In genomic region chr16:11285842-11286241, GRCh38 we compare ENCODE assay signal across 25 cellular contexts. TPM values are rescaled to one million over a fixed set of nuclear protein-coding genes. Genes with fewer than 3 reads are reported as not detected.
DNase-seq lines count a peak whose midpoint lies in the region; ATAC-seq, FAIRE-seq and TF ChIP-seq lines count a peak whose summit lies in the region.
"Had no signal": no experiment of that assay in that cellular context is flagged by ENCODE, and none has a peak within 500 bp of the region (broad histone marks: within the 10 kb centered on the region; RNA-seq: fewer than 3 reads in every experiment).

No MANE protein-coding gene starts in this region.

- H3K4me3 ChIP-seq in GM12878 (no peak overlapping the region), BE2C (ENCODE audit: low read depth, low read length) (no peak overlapping the region)
- H3K4me3 ChIP-seq: PC-9 had no signal

- TF ChIP-seq EP300 in Ishikawa (IDR thresholded peaks at IDR 0.05; ENCODE audit: borderline replicate concordance) (no peak), GM12878 (IDR thresholded peaks at IDR 0.05; ENCODE audit: borderline replicate concordance in 1 of 2, control insufficient read depth in 1 of 2, low read depth in 2 of 2, low read length in 2 of 2) (no peak)

- H3K4me2 ChIP-seq in GM12878 (ENCODE audit: control insufficient read depth, insufficient read depth), result no peak overlapping the region
- H3K4me2 ChIP-seq: PC-9 had no signal

- H2AFZ ChIP-seq in GM12878 (ENCODE audit: control insufficient read depth, low read depth, low read length), result no peak overlapping the region
- H2AFZ ChIP-seq: PC-9 had no signal

- H3K27me3 Mint-ChIP-seq in activated T-cell treated with anti-CD3 and anti-CD28 coated beads, Interleukin-2, amount 50 U/mL, for 72 hours (ENCODE audit: low read depth), result peaks cover 19% of the 10 kb centered on the region
- H3K27me3 Mint-ChIP-seq in stimulated activated naive CD8-positive, alpha-beta T cell treated with anti-CD3 and anti-CD28 coated beads, Interleukin-15, amount 100 ng/mL, for 72 hours, result no peaks in the 10 kb centered on the region

- in situ Hi-C loops in GM12878 (cut with MboI), result no loop called here

- H3K36me3 Mint-ChIP-seq in activated T-cell treated with anti-CD3 and anti-CD28 coated beads, Interleukin-2, amount 50 U/mL, for 72 hours (ENCODE audit: insufficient read depth in 2 of 2), result no peaks in the 10 kb centered on the region
- H3K36me3 Mint-ChIP-seq: CD4-positive, CD25-positive, alpha-beta regulatory T cell had no signal

- 92% methylated on average over 2 of the region's 2 CpGs for WGBS in GM12878 (ENCODE audit: insufficient coverage, insufficient replicate concordance, low lambda C conversion rate, missing lambda C conversion rate)

- SMC1A ChIA-PET in GM12878 (lab: Charles Lee; ENCODE audit: uncharacterized antibody, unreplicated experiment), result interaction anchor here (0.7 to 4.3 kb wide), 9 partner anchors 11 to 69 kb away, joined by 3 to 40 read pairs (median 3); partner anchors contain the start of genes PRM3 and SOCS1

- CTCF ChIA-PET in GM12878 (lab: Yijun Ruan, JAX), result interaction anchor here (0.6 to 1.6 kb wide), 6 partner anchors 11 to 303 kb away, joined by 3 to 5 read pairs (median 3); partner anchors contain the start of gene TNP2

- POLR2A ChIA-PET in GM12878 (lab: Charles Lee), result interaction anchor here (0.7 to 1.2 kb wide), 3 partner anchors 9 to 157 kb away, joined by 3 to 5 read pairs (median 3); no protein-coding TSS in a partner anchor

- no peaks in the 10 kb centered on the region for H3K9me3 Mint-ChIP-seq in activated T-cell treated with anti-CD3 and anti-CD28 coated beads, Interleukin-2, amount 50 U/mL, for 72 hours
- H3K9me3 Mint-ChIP-seq in stimulated activated naive CD8-positive, alpha-beta T cell treated with anti-CD3 and anti-CD28 coated beads, Interleukin-15, amount 100 ng/mL, for 72 hours, result no peaks in the 10 kb centered on the region
- H3K9me3 Mint-ChIP-seq: HFFc6 had no signal

- H3K79me2 ChIP-seq in GM12878 (ENCODE audit: control insufficient read depth, insufficient read depth, low read length), result no peaks in the 10 kb centered on the region

- no peak overlapping the region for H3K27ac ChIP-seq in GM12878 (ENCODE audit: control insufficient read depth, insufficient read depth)
- H3K27ac ChIP-seq: PC-9, RWPE1 had no signal

- H3K9me3 ChIP-seq in GM12878 (replicated peaks; ENCODE audit: control insufficient read depth, insufficient read depth, low read length) (no peaks in the 10 kb centered on the region), BE2C (no peaks in the 10 kb centered on the region)

- no TSS peak for BruUV-seq in GM12878 (replicated peaks; lab: Mats Ljungman, UMichigan)

- FAIRE-seq in GM12878 (lab: Jason Lieb, UNC), result no peak
- FAIRE-seq: G401.6, H54 had no signal

- TF ChIP-seq RAD21 in Ishikawa (IDR thresholded peaks at IDR 0.05; ENCODE audit: low read depth) (no peak), GM12878 (IDR thresholded peaks at IDR 0.05; ENCODE audit: insufficient read depth, low read depth, low read length) (no peak)

- H3K4me1 ChIP-seq in GM12878 (ENCODE audit: control insufficient read depth, insufficient read depth, low read length), result peaks cover 10% of the 10 kb centered on the region
- H3K4me1 ChIP-seq in BE2C, result no peaks in the 10 kb centered on the region

- peak; percentile 59 to 68 for ATAC-seq in activated T-cell treated with anti-CD3 and anti-CD28 coated beads, Interleukin-2, amount 50 U/mL, for 72 hours (replicated peaks in 1 of 2)
- peak; percentile 46 for ATAC-seq in GM12878
- ATAC-seq in stimulated activated naive CD8-positive, alpha-beta T cell treated with anti-CD3 and anti-CD28 coated beads, Interleukin-15, amount 100 ng/mL, for 72 hours, result peak; percentile 72

- peak overlapping the region; percentile 26 for H3K27ac Mint-ChIP-seq in activated T-cell treated with anti-CD3 and anti-CD28 coated beads, Interleukin-2, amount 50 U/mL, for 72 hours
- peak overlapping the region in 1 of 2 donors; percentile 84 for H3K27ac Mint-ChIP-seq in stimulated activated naive CD8-positive, alpha-beta T cell treated with anti-CD3 and anti-CD28 coated beads, Interleukin-15, amount 100 ng/mL, for 72 hours
- H3K27ac Mint-ChIP-seq: CD4-positive, CD25-positive, alpha-beta regulatory T cell; HFFc6 had no signal

- DNase-seq in activated T-cell treated with anti-CD3 and anti-CD28 coated beads, Interleukin-2, amount 50 U/mL, for 72 hours, result no peak
- no peak for DNase-seq in activated T-cell treated with anti-CD3 and anti-CD28 coated beads for 4 hours
- DNase-seq in GM12878 (ENCODE audit: low read depth, low spot score), result no peak
- DNase-seq in stimulated activated naive CD8-positive, alpha-beta T cell treated with anti-CD3 and anti-CD28 coated beads, Interleukin-15, amount 100 ng/mL, for 72 hours, result no peak
- no peak for DNase-seq in NCI-H2029 (lab: John Stamatoyannopoulos, UW)
- no peak for DNase-seq in BE2C
- DNase-seq: ACHN; AML-193; CD4-positive, CD25-positive, alpha-beta regulatory T cell; COR-L47; DMS 273 treated with DMSO at 0.1 percent for 48 hours; DND-41; HFFc6; NCI-H1417 treated with DMSO at 0.1 percent for 48 hours; NCI-H1930; NCI-H345; NCI-H524 treated with DMSO at 0.1 percent for 48 hours; PC-9; SIG-M5 had no signal

- TF ChIP-seq CTCF in GM12878 (IDR thresholded peaks at IDR 0.05 in 2 of 3, conservative IDR thresholded peaks at IDR 0.05 in 1 of 3; ENCODE audit: control insufficient read depth in 2 of 3, extremely low read depth in 1 of 3, insufficient read depth in 1 of 3, low read depth in 3 of 3, low read length in 3 of 3) (no peak), BE2C (IDR thresholded peaks at IDR 0.05; ENCODE audit: low read depth, low read length) (no peak)

- no peaks in the 10 kb centered on the region for H4K20me1 ChIP-seq in GM12878 (ENCODE audit: control insufficient read depth, insufficient read depth)

- TF ChIP-seq POLR2A in GM12878 (IDR thresholded peaks at IDR 0.05; ENCODE audit: low read depth, low read length), result no peak

- H3K9ac ChIP-seq in GM12878 (ENCODE audit: control insufficient read depth, insufficient read depth, low read length), result no peak overlapping the region

- H3K4me3 Mint-ChIP-seq in activated T-cell treated with anti-CD3 and anti-CD28 coated beads, Interleukin-2, amount 50 U/mL, for 72 hours, result peak overlapping the region; percentile 48 to 51
- peak overlapping the region; percentile 3 to 27 for H3K4me3 Mint-ChIP-seq in stimulated activated naive CD8-positive, alpha-beta T cell treated with anti-CD3 and anti-CD28 coated beads, Interleukin-15, amount 100 ng/mL, for 72 hours
- H3K4me3 Mint-ChIP-seq: CD4-positive, CD25-positive, alpha-beta regulatory T cell; HFFc6 had no signal

- peaks cover 40% of the 10 kb centered on the region for H3K4me1 Mint-ChIP-seq in activated T-cell treated with anti-CD3 and anti-CD28 coated beads, Interleukin-2, amount 50 U/mL, for 72 hours (ENCODE audit: low read depth)
- peaks cover 30% of the 10 kb centered on the region for H3K4me1 Mint-ChIP-seq in stimulated activated naive CD8-positive, alpha-beta T cell treated with anti-CD3 and anti-CD28 coated beads, Interleukin-15, amount 100 ng/mL, for 72 hours

- RAD21 ChIA-PET in GM12878 (lab: Charles Lee; ENCODE audit: unreplicated experiment), result interaction anchor here (0.9 to 4.0 kb wide), 7 partner anchors 12 to 94 kb away, joined by 3 to 26 read pairs (median 4); partner anchors contain the start of gene SOCS1

- H3K27me3 ChIP-seq in GM12878 (replicated peaks in 1 of 2; ENCODE audit: control insufficient read depth in 2 of 2, insufficient read depth in 2 of 2, low read length in 1 of 2) (no peaks in the 10 kb centered on the region), BE2C (no peaks in the 10 kb centered on the region)

- intact Hi-C loops in GM12878 (cut with micrococcal nuclease; ENCODE audit: unreplicated experiment), result no loop called here

- no peaks in the 10 kb centered on the region for H3K36me3 ChIP-seq in GM12878 (ENCODE audit: control insufficient read depth in 2 of 2, insufficient read depth in 2 of 2, low read length in 1 of 2)
- H3K36me3 ChIP-seq in BE2C, result no peaks in the 10 kb centered on the region

RNA-seq across cellular contexts. Expression of gene PRM1, which starts 4.7 kb away (rescaled TPM):
- total RNA-seq in activated T-cell treated with anti-CD3 and anti-CD28 coated beads, Interleukin-2, amount 50 U/mL, for 72 hours, result not detected
- total RNA-seq in GM12878 (2013; cell fraction: nucleolus; rRNA removed), result not detected in 2 replicates
- not detected in 2 replicates for total RNA-seq in GM12878 (2014; rRNA removed)
- not detected in 2 replicates for total RNA-seq in GM12878 (2014; rRNA removed; fragmentation: Illumina TruSeq; extraction: Trizol)
- total RNA-seq in GM12878 (2021), result 0.56 TPM in 1 of 2 replicates, not detected in the other
- polyA plus RNA-seq in GM12878 (2011; ENCODE audit: low read depth), result not detected
- polyA plus RNA-seq in GM12878 (2011; rRNA removed), result not detected in 2 replicates
- polyA plus RNA-seq in GM12878 (2011; cell fraction: cytosol; rRNA removed), result not detected in 2 replicates
- polyA plus RNA-seq in GM12878 (2011; cell fraction: nucleus; rRNA removed), result not detected in 2 replicates
- polyA plus RNA-seq in GM12878 (2012), result not detected in 2 replicates
- not detected in 2 replicates for polyA plus RNA-seq in GM12878 (2014; fragmentation: Illumina TruSeq; extraction: Trizol)
- under 1 TPM in 1 of 2 experiments, not detected in 1; 0.20 TPM for polyA plus RNA-seq in GM12878 (2014; fragmentation: Nextera tagmentation; extraction: Ambion mirVana)
- not detected in 2 replicates for polyA plus RNA-seq in GM12878 (2014; rRNA removed)
- polyA plus RNA-seq in GM12878 (2016; fragmentation: Nextera tagmentation; extraction: Ambion mirVana), result not detected
- not detected in 2 replicates for polyA minus RNA-seq in GM12878 (2011; rRNA and poly(A)+ RNA removed)
- polyA minus RNA-seq in GM12878 (2011; cell fraction: cytosol; rRNA and poly(A)+ RNA removed), result not detected in 2 replicates
- polyA minus RNA-seq in GM12878 (2011; cell fraction: nucleus; rRNA and poly(A)+ RNA removed), result not detected in 2 replicates
- not detected for polyA plus RNA-seq in BE2C (2012; ENCODE audit: insufficient read depth, insufficient read length, low read depth)
- total RNA-seq: CD4-positive, CD25-positive, alpha-beta regulatory T cell; HFFc6; HT-29; M059J; PC-9 had no signal
- polyA plus RNA-seq: CD4-positive, CD25-positive, alpha-beta regulatory T cell had no signal

RNA-seq across cellular contexts. Expression of gene PRM2, which starts 9.6 kb away (rescaled TPM):
- total RNA-seq in activated T-cell treated with anti-CD3 and anti-CD28 coated beads, Interleukin-2, amount 50 U/mL, for 72 hours, result not detected
- total RNA-seq in GM12878 (2013; cell fraction: nucleolus; rRNA removed), result not detected in 2 replicates
- total RNA-seq in GM12878 (2014; rRNA removed) (not detected in 2 replicates), GM12878 (2014; rRNA removed; fragmentation: Illumina TruSeq; extraction: Trizol) (not detected in 2 replicates), GM12878 (2021) (not detected in 2 replicates)
- not detected for polyA plus RNA-seq in GM12878 (2011; ENCODE audit: low read depth)
- polyA plus RNA-seq in GM12878 (2011; rRNA removed) (not detected in 2 replicates), GM12878 (2014; fragmentation: Illumina TruSeq; extraction: Trizol) (not detected in 2 replicates), GM12878 (2014; fragmentation: Nextera tagmentation; extraction: Ambion mirVana) (not detected), GM12878 (2014; rRNA removed) (0.27 TPM in 1 of 2 replicates, not detected in the other), GM12878 (2016; fragmentation: Nextera tagmentation; extraction: Ambion mirVana) (not detected)
- not detected in 2 replicates for polyA plus RNA-seq in GM12878 (2011; cell fraction: cytosol; rRNA removed)
- not detected in 2 replicates for polyA plus RNA-seq in GM12878 (2011; cell fraction: nucleus; rRNA removed)
- polyA plus RNA-seq in GM12878 (2012), result not detected in 2 replicates
- polyA minus RNA-seq in GM12878 (2011; rRNA and poly(A)+ RNA removed), result not detected in 2 replicates
- not detected in 2 replicates for polyA minus RNA-seq in GM12878 (2011; cell fraction: cytosol; rRNA and poly(A)+ RNA removed)
- polyA minus RNA-seq in GM12878 (2011; cell fraction: nucleus; rRNA and poly(A)+ RNA removed), result not detected in 2 replicates
- polyA plus RNA-seq in BE2C (2012; ENCODE audit: insufficient read depth, insufficient read length, low read depth), result not detected
- total RNA-seq: CD4-positive, CD25-positive, alpha-beta regulatory T cell; HFFc6; HT-29; M059J; PC-9 had no signal
- polyA plus RNA-seq: CD4-positive, CD25-positive, alpha-beta regulatory T cell had no signal

RNA-seq across cellular contexts. Expression of gene PRM3, which starts 12.4 kb away (rescaled TPM):
- not detected for total RNA-seq in activated T-cell treated with anti-CD3 and anti-CD28 coated beads, Interleukin-2, amount 50 U/mL, for 72 hours
- not detected in 2 replicates for total RNA-seq in GM12878 (2013; cell fraction: nucleolus; rRNA removed)
- total RNA-seq in GM12878 (2014; rRNA removed), result not detected in 2 replicates
- total RNA-seq in GM12878 (2014; rRNA removed; fragmentation: Illumina TruSeq; extraction: Trizol), result not detected in 2 replicates
- total RNA-seq in GM12878 (2021), result not detected in 2 replicates
- polyA plus RNA-seq in GM12878 (2011; ENCODE audit: low read depth), result not detected
- not detected in 2 replicates for polyA plus RNA-seq in GM12878 (2011; rRNA removed)
- not detected in 2 replicates for polyA plus RNA-seq in GM12878 (2011; cell fraction: cytosol; rRNA removed)
- polyA plus RNA-seq in GM12878 (2011; cell fraction: nucleus; rRNA removed), result not detected in 2 replicates
- polyA plus RNA-seq in GM12878 (2012), result not detected in 2 replicates
- polyA plus RNA-seq in GM12878 (2014; fragmentation: Illumina TruSeq; extraction: Trizol), result not detected in 2 replicates
- not detected for polyA plus RNA-seq in GM12878 (2014; fragmentation: Nextera tagmentation; extraction: Ambion mirVana)
- polyA plus RNA-seq in GM12878 (2014; rRNA removed), result not detected in 2 replicates
- not detected for polyA plus RNA-seq in GM12878 (2016; fragmentation: Nextera tagmentation; extraction: Ambion mirVana)
- polyA minus RNA-seq in GM12878 (2011; rRNA and poly(A)+ RNA removed), result not detected in 2 replicates
- not detected in 2 replicates for polyA minus RNA-seq in GM12878 (2011; cell fraction: cytosol; rRNA and poly(A)+ RNA removed)
- not detected in 2 replicates for polyA minus RNA-seq in GM12878 (2011; cell fraction: nucleus; rRNA and poly(A)+ RNA removed)
- not detected for polyA plus RNA-seq in BE2C (2012; ENCODE audit: insufficient read depth, insufficient read length, low read depth)
- total RNA-seq: CD4-positive, CD25-positive, alpha-beta regulatory T cell; HFFc6; HT-29; M059J; PC-9 had no signal
- polyA plus RNA-seq: CD4-positive, CD25-positive, alpha-beta regulatory T cell had no signal

RNA-seq across cellular contexts. Expression of gene TNP2, which starts 16.7 kb away (rescaled TPM):
- not detected for total RNA-seq in activated T-cell treated with anti-CD3 and anti-CD28 coated beads, Interleukin-2, amount 50 U/mL, for 72 hours
- total RNA-seq in GM12878 (2013; cell fraction: nucleolus; rRNA removed), result not detected in 2 replicates
- total RNA-seq in GM12878 (2014; rRNA removed) (not detected in 2 replicates), GM12878 (2014; rRNA removed; fragmentation: Illumina TruSeq; extraction: Trizol) (not detected in 2 replicates), GM12878 (2021) (not detected in 2 replicates)
- not detected for polyA plus RNA-seq in GM12878 (2011; ENCODE audit: low read depth)
- polyA plus RNA-seq in GM12878 (2011; rRNA removed) (not detected in 2 replicates), GM12878 (2014; fragmentation: Illumina TruSeq; extraction: Trizol) (not detected in 2 replicates), GM12878 (2014; fragmentation: Nextera tagmentation; extraction: Ambion mirVana) (not detected), GM12878 (2014; rRNA removed) (not detected in 2 replicates), GM12878 (2016; fragmentation: Nextera tagmentation; extraction: Ambion mirVana) (not detected)
- polyA plus RNA-seq in GM12878 (2011; cell fraction: cytosol; rRNA removed), result not detected in 2 replicates
- not detected in 2 replicates for polyA plus RNA-seq in GM12878 (2011; cell fraction: nucleus; rRNA removed)
- polyA plus RNA-seq in GM12878 (2012), result not detected in 2 replicates
- polyA minus RNA-seq in GM12878 (2011; rRNA and poly(A)+ RNA removed), result not detected in 2 replicates
- not detected in 2 replicates for polyA minus RNA-seq in GM12878 (2011; cell fraction: cytosol; rRNA and poly(A)+ RNA removed)
- not detected in 2 replicates for polyA minus RNA-seq in GM12878 (2011; cell fraction: nucleus; rRNA and poly(A)+ RNA removed)
- polyA plus RNA-seq in BE2C (2012; ENCODE audit: insufficient read depth, insufficient read length, low read depth), result not detected
- total RNA-seq: CD4-positive, CD25-positive, alpha-beta regulatory T cell; HFFc6; HT-29; M059J; PC-9 had no signal
- polyA plus RNA-seq: CD4-positive, CD25-positive, alpha-beta regulatory T cell had no signal

RNA-seq across cellular contexts. Expression of gene SOCS1, which starts 29.8 kb away (rescaled TPM):
- total RNA-seq in activated T-cell treated with anti-CD3 and anti-CD28 coated beads, Interleukin-2, amount 50 U/mL, for 72 hours, result 100 to 1,000 TPM in 1 of 2 donors, 10 to 100 TPM in 1; 93.7 to 126 TPM
- 86.2 and 98.0 TPM in 2 replicates for total RNA-seq in GM12878 (2013; cell fraction: nucleolus; rRNA removed)
- total RNA-seq in GM12878 (2014; rRNA removed) (9.8 and 10.1 TPM in 2 replicates), GM12878 (2014; rRNA removed; fragmentation: Illumina TruSeq; extraction: Trizol) (2.7 and 3.8 TPM in 2 replicates), GM12878 (2021) (35.4 and 37.2 TPM in 2 replicates)
- polyA plus RNA-seq in GM12878 (2011; ENCODE audit: low read depth), result 2.3 TPM
- polyA plus RNA-seq in GM12878 (2011; rRNA removed) (4.8 and 12.3 TPM in 2 replicates), GM12878 (2014; fragmentation: Illumina TruSeq; extraction: Trizol) (0.41 and 2.4 TPM in 2 replicates), GM12878 (2014; fragmentation: Nextera tagmentation; extraction: Ambion mirVana) (1 to 10 TPM in 1 of 2 experiments, under 1 TPM in 1; 0.42 to 1.2 TPM), GM12878 (2014; rRNA removed) (39.8 and 43.4 TPM in 2 replicates), GM12878 (2016; fragmentation: Nextera tagmentation; extraction: Ambion mirVana) (10 to 100 TPM; 16.4 to 25.8 TPM)
- 25.7 and 34.2 TPM in 2 replicates for polyA plus RNA-seq in GM12878 (2011; cell fraction: cytosol; rRNA removed)
- 63.5 and 75.0 TPM in 2 replicates for polyA plus RNA-seq in GM12878 (2011; cell fraction: nucleus; rRNA removed)
- polyA plus RNA-seq in GM12878 (2012), result 8.7 and 19.7 TPM in 2 replicates
- polyA minus RNA-seq in GM12878 (2011; rRNA and poly(A)+ RNA removed), result 9.8 and 26.4 TPM in 2 replicates
- 27.6 and 37.3 TPM in 2 replicates for polyA minus RNA-seq in GM12878 (2011; cell fraction: cytosol; rRNA and poly(A)+ RNA removed)
- 109 and 187 TPM in 2 replicates for polyA minus RNA-seq in GM12878 (2011; cell fraction: nucleus; rRNA and poly(A)+ RNA removed)
- polyA plus RNA-seq in BE2C (2012; ENCODE audit: insufficient read depth, insufficient read length, low read depth), result 0.83 TPM
